8 cellular contexts compared by ENCODE assay signal in genomic region chr1:86156571-86157455, GRCh38. TPM values are rescaled to one million over a fixed set of nuclear protein-coding genes. Genes with fewer than 3 reads are reported as not detected.
DNase-seq lines count a peak whose midpoint lies in the region; ATAC-seq lines count a peak whose summit lies in the region.

Gene COL24A1, minus strand, starts transcription at chr1:86156772. Its CDS starts 376 bp downstream, at chr1:86156396.

- H2AFZ ChIP-seq in Karpas-422 (ENCODE audit: low read length): no peak within 1 kb of the TSS

- no peak within 1 kb of the TSS for H3K4me3 Mint-ChIP-seq in activated CD4-positive, alpha-beta memory T cell treated with anti-CD3 and anti-CD28 coated beads for 36 hours

- no peaks in the 10 kb centered on the region for H4K20me1 ChIP-seq in Karpas-422 (ENCODE audit: insufficient read depth, low read depth, low read length)

- no peaks in the 10 kb centered on the region for H3K9me3 Mint-ChIP-seq in activated CD4-positive, alpha-beta memory T cell treated with anti-CD3 and anti-CD28 coated beads for 36 hours

- peaks cover 4% of the 10 kb centered on the region for H3K4me1 Mint-ChIP-seq in activated CD4-positive, alpha-beta memory T cell treated with anti-CD3 and anti-CD28 coated beads for 36 hours (ENCODE audit: low read depth)

- no peaks in the 10 kb centered on the region for H3K36me3 ChIP-seq in Karpas-422 (ENCODE audit: insufficient read depth, low read length)

- POLR2A ChIA-PET in activated CD4-positive, alpha-beta memory T cell treated with anti-CD3 and anti-CD28 coated beads for 36 hours (lab: Charles Lee): no interaction called here

- no peak within 1 kb of the TSS for H3K27ac ChIP-seq in Karpas-422 (ENCODE audit: low read length)

- intact Hi-C loops in activated CD4-positive, alpha-beta memory T cell treated with anti-CD3 and anti-CD28 coated beads for 36 hours (cut with micrococcal nuclease): no loop called here

- no peaks in the 10 kb centered on the region for H3K9me3 ChIP-seq in Karpas-422 (ENCODE audit: low read length)

- no peak within 1 kb of the TSS for H3K27ac Mint-ChIP-seq in activated CD4-positive, alpha-beta memory T cell treated with anti-CD3 and anti-CD28 coated beads for 36 hours

- no peaks in the 10 kb centered on the region for H3K36me3 Mint-ChIP-seq in activated CD4-positive, alpha-beta memory T cell treated with anti-CD3 and anti-CD28 coated beads for 36 hours

- CTCF ChIA-PET in activated CD4-positive, alpha-beta memory T cell treated with anti-CD3 and anti-CD28 coated beads for 36 hours (lab: Charles Lee): no interaction called here

- no peaks in the 10 kb centered on the region for H3K9me2 ChIP-seq in Karpas-422 (replicated peaks; ENCODE audit: insufficient read depth, low read length)

- no peak within 1 kb of the TSS for H3K9ac ChIP-seq in Karpas-422 (ENCODE audit: low read length)

- no peaks in the 10 kb centered on the region for H3K4me1 ChIP-seq in Karpas-422 (ENCODE audit: low read length)

- H3K27me3 ChIP-seq in Karpas-422 (ENCODE audit: low read length): no peaks in the 10 kb centered on the region

- H3K4me3 ChIP-seq in Karpas-422 (ENCODE audit: low read length): no peak within 1 kb of the TSS

- no peak within 1 kb of the TSS for H3K4me2 ChIP-seq in Karpas-422 (ENCODE audit: low read depth, low read length, poor library complexity, severe bottlenecking)

- peaks cover 26% of the 10 kb centered on the region for H3K27me3 Mint-ChIP-seq in activated CD4-positive, alpha-beta memory T cell treated with anti-CD3 and anti-CD28 coated beads for 36 hours

- no peaks in the 10 kb centered on the region for H3K79me2 ChIP-seq in Karpas-422 (ENCODE audit: low read length)

- no peak for ATAC-seq in HG03159 (IDR thresholded peaks at IDR 0.05; ENCODE audit: unreplicated experiment)

- DNase-seq in DMS53 treated with DMSO at 0.1 percent for 48 hours (lab: John Stamatoyannopoulos, UW; ENCODE audit: unreplicated experiment) (peak; percentile 50), Karpas-422 (peak; percentile 26), amniotic epithelial cell (ENCODE audit: low read depth) (peak; percentile 33), iPS DF 19.7 (ENCODE audit: low read depth, low spot score) (peak; percentile 61), retina (peak; percentile 79), GOT3 (lab: John Stamatoyannopoulos, UW) (no peak)
- DNase-seq in activated CD4-positive, alpha-beta memory T cell treated with anti-CD3 and anti-CD28 coated beads for 36 hours: no peak

RNA-seq across cellular contexts. Expression of gene COL24A1, which starts in this region (rescaled TPM):
- total RNA-seq in Karpas-422 (2014; rRNA removed; shearing (Covaris generic); ENCODE audit: low replicate concordance): 0.11 TPM in 1 of 2 replicates, not detected in the other
- total RNA-seq in activated CD4-positive, alpha-beta memory T cell treated with anti-CD3 and anti-CD28 coated beads for 36 hours: not detected

Comparison
In these comparisons a context has a peak if more than half of its experiments do, and no peak if none do; other contexts are left out.
1. Peak in DNase-seq in Karpas-422; RNA of the gene not detected or under 1 TPM.
2. DNase-seq: peak in DMS53 treated with DMSO at 0.1 percent for 48 hours (single experiment), amniotic epithelial cell (single experiment), iPS DF 19.7 (single experiment) and retina (single experiment); none in activated CD4-positive, alpha-beta memory T cell treated with anti-CD3 and anti-CD28 coated beads for 36 hours (single experiment) and GOT3 (single experiment).